ENCODE assay signal across 8 cellular contexts in the genomic region with DNA sequence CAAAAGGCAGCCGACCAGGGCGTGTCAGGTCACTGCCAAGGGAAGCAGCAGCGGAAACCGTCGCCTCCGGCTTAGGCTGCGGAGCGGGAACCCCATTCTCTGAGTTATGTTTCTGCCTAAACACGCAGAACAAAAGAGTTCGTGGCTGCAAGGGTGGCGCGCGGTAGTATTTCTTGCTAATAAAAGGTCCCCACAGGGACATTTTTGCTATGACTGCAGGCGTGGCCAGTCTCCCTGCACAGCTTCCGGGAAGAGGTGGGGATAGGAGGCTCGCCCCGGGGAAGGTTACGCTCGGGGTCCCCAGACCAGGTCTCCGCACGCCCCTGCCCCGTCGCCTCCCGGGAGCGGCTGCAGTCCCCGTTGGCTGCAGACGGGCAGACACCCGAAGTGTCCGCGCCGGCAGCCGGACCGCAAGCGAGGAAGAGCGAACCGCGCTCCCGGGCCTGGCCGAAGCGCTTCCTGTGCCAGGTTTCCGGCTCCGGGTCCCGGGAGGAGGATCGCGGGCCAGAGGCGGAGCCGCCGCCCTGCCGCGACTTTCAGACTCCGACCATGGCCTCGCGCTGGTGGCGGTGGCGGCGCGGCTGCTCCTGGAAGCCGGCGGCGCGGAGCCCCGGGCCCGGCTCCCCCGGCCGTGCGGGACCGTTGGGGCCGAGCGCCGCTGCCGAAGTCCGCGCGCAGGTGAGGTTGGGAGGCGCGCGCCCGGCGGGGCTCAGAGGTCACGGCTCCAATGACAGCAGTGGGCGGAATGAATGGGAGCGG. TPM values are rescaled to one million over a fixed set of nuclear protein-coding genes. Genes with fewer than 3 reads are reported as not detected.
DNase-seq lines count a peak whose midpoint lies in the region; ATAC-seq and TF ChIP-seq lines count a peak whose summit lies in the region.

A gene with protein sequence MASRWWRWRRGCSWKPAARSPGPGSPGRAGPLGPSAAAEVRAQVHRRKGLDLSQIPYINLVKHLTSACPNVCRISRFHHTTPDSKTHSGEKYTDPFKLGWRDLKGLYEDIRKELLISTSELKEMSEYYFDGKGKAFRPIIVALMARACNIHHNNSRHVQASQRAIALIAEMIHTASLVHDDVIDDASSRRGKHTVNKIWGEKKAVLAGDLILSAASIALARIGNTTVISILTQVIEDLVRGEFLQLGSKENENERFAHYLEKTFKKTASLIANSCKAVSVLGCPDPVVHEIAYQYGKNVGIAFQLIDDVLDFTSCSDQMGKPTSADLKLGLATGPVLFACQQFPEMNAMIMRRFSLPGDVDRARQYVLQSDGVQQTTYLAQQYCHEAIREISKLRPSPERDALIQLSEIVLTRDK (plus strand): TSS at position 539 of the 759 bp plus-strand sequence. CDS start 11 bp downstream, at position 550.

- peak within 1 kb of the TSS; percentile 88 for H3K4me3 ChIP-seq in AG10803 (ENCODE audit: low read length)
- peak within 1 kb of the TSS; percentile 71 to 86 for H3K4me3 ChIP-seq in duodenal mucosa (ENCODE audit: low read depth in 1 of 2, low read length in 2 of 2)
- H3K4me3 ChIP-seq in lower lobe of right lung = peak within 1 kb of the TSS; percentile 95

- H3K4me3 Mint-ChIP-seq in activated CD4-positive, alpha-beta memory T cell treated with anti-CD3 and anti-CD28 coated beads for 36 hours = peak within 1 kb of the TSS; percentile 99

- intact Hi-C loops in activated CD4-positive, alpha-beta memory T cell treated with anti-CD3 and anti-CD28 coated beads for 36 hours (cut with micrococcal nuclease) = loop anchor here (1.0 to 5.0 kb wide), 6 partner anchors 39 to 545 kb away; partner anchors contain the start of genes ACBD5, MASTL and YME1L1
- intact Hi-C loops in lower lobe of right lung (cut with DNase I) = no loop called here

- peaks cover 10 to 32% of the 10 kb centered on the region in 2 donors for H3K4me1 ChIP-seq in duodenal mucosa (ENCODE audit: control insufficient read depth in 1 of 2, insufficient read depth in 2 of 2, low read length in 2 of 2)
- H3K4me1 ChIP-seq in lower lobe of right lung = peaks cover 25% of the 10 kb centered on the region

- H3K36me3 ChIP-seq in duodenal mucosa (ENCODE audit: control insufficient read depth in 1 of 2, insufficient read depth in 2 of 2, low read length in 2 of 2) (no peaks in the 10 kb centered on the region), lower lobe of right lung (no peaks in the 10 kb centered on the region)

- POLR2A ChIA-PET in activated CD4-positive, alpha-beta memory T cell treated with anti-CD3 and anti-CD28 coated beads for 36 hours (lab: Charles Lee) = interaction anchor here (0.7 to 1.5 kb wide), 4 partner anchors 38 to 163 kb away, joined by 3 to 4 read pairs (median 4); partner anchors contain the start of gene ABI1

- H3K36me3 Mint-ChIP-seq in activated CD4-positive, alpha-beta memory T cell treated with anti-CD3 and anti-CD28 coated beads for 36 hours = peaks cover 23% of the 10 kb centered on the region

- DNase-seq in AG10803 (ENCODE audit: low read depth) (peak; percentile 61), NCI-H526 treated with DMSO at 0.1 percent for 48 hours (lab: John Stamatoyannopoulos, UW) (peak; percentile 23), lower lobe of right lung (peak; percentile 90)
- peak; percentile 75 for DNase-seq in activated CD4-positive, alpha-beta memory T cell treated with anti-CD3 and anti-CD28 coated beads for 36 hours
- DNase-seq in stimulated activated CD4-positive, alpha-beta T cell treated with anti-CD3 and anti-CD28 coated beads, TNF-alpha, amount 100 ng/mL, for 4 hours (ENCODE audit: low read depth in 3 of 3) = peak; percentile 28 to 63 (median 45)

- H3K27me3 Mint-ChIP-seq in activated CD4-positive, alpha-beta memory T cell treated with anti-CD3 and anti-CD28 coated beads for 36 hours = no peaks in the 10 kb centered on the region

- H3K9ac ChIP-seq in duodenal mucosa (ENCODE audit: low read depth in 1 of 2, low read length in 2 of 2) = peak within 1 kb of the TSS; percentile 76 to 81

- peaks cover 25% of the 10 kb centered on the region for H3K4me1 Mint-ChIP-seq in activated CD4-positive, alpha-beta memory T cell treated with anti-CD3 and anti-CD28 coated beads for 36 hours (ENCODE audit: low read depth)

- H3K27me3 ChIP-seq in duodenal mucosa (ENCODE audit: control insufficient read depth in 1 of 2, insufficient read depth in 2 of 2, low read length in 2 of 2) (no peaks in the 10 kb centered on the region), lower lobe of right lung (ENCODE audit: low read depth) (peaks cover 6% of the 10 kb centered on the region)

- no peak for TF ChIP-seq CTCF in AG10803 (conservative IDR thresholded peaks at IDR 0.05; ENCODE audit: low read length)
- TF ChIP-seq CTCF in lower lobe of right lung (IDR thresholded peaks at IDR 0.05) = no peak

- H3K27ac Mint-ChIP-seq in activated CD4-positive, alpha-beta memory T cell treated with anti-CD3 and anti-CD28 coated beads for 36 hours = peak within 1 kb of the TSS; percentile 92

- H3K27ac ChIP-seq in duodenal mucosa (ENCODE audit: low read depth, low read length) (peak within 1 kb of the TSS; percentile 93), lower lobe of right lung (peak within 1 kb of the TSS; percentile 96)

- ATAC-seq in GM18870 (IDR thresholded peaks at IDR 0.05; ENCODE audit: unreplicated experiment) (peak; percentile 73), HG03103 (IDR thresholded peaks at IDR 0.05; ENCODE audit: low read depth, unreplicated experiment) (peak; percentile 74), lower lobe of right lung (peak; percentile 91 to 98)

- CTCF ChIA-PET in activated CD4-positive, alpha-beta memory T cell treated with anti-CD3 and anti-CD28 coated beads for 36 hours (lab: Charles Lee) = interaction anchor here (1.0 to 1.5 kb wide), 4 partner anchors 29 to 362 kb away, joined by 3 to 5 read pairs (median 4); partner anchors contain the start of gene ABI1

- no peaks in the 10 kb centered on the region for H3K9me3 Mint-ChIP-seq in activated CD4-positive, alpha-beta memory T cell treated with anti-CD3 and anti-CD28 coated beads for 36 hours

- no peaks in the 10 kb centered on the region for H3K9me3 ChIP-seq in duodenal mucosa (ENCODE audit: control insufficient read depth in 1 of 2, low read length in 2 of 2)
- H3K9me3 ChIP-seq in lower lobe of right lung = no peaks in the 10 kb centered on the region

RNA-seq across cellular contexts. Expression of the gene that starts here (rescaled TPM):
- 10 to 100 TPM; 12.9 to 15.4 TPM for total RNA-seq in activated CD4-positive, alpha-beta memory T cell treated with anti-CD3 and anti-CD28 coated beads for 36 hours
- 6.4 TPM for total RNA-seq in lower lobe of right lung

Comparison
In these comparisons a context has a peak if more than half of its experiments do, and no peak if none do; other contexts are left out.
1. Peak in every context shown above with its lines: DNase-seq, ATAC-seq, H3K4me3 ChIP-seq and H3K27ac ChIP-seq.
2. DNase-seq: peak in every context shown above with its lines; median percentile 90 in lower lobe of right lung; 75 in activated CD4-positive, alpha-beta memory T cell treated with anti-CD3 and anti-CD28 coated beads for 36 hours; 61 in AG10803; 45 in stimulated activated CD4-positive, alpha-beta T cell treated with anti-CD3 and anti-CD28 coated beads, TNF-alpha, amount 100 ng/mL, for 4 hours; 23 in NCI-H526 treated with DMSO at 0.1 percent for 48 hours.